In the genomic region with DNA sequence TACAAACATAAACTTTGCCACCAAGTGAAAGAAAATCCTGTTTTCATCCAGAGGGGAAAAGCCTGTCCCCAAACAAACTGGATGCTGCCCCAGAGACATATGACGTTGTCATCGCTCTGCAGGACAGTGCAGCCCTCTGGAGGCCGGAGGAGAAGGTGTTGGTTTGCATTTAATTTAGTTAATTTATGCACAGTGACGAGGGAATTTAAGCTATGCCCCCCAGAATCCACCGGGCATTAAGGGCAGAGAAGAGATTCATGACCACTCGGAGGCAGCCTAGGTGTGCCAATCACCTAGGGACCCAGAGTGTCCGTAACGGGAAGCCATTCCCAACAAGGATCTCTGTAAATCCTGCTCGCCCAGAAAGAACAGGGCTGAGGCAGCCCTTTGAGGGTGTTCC, we compare ENCODE assay signal across 2 cellular contexts.
TF ChIP-seq lines count a peak whose summit lies in the region.

No MANE protein-coding gene starts in this region.

TF ChIP-seq in IMR-90, 13 proteins besides CTCF, POLR2A, EP300 and RAD21:
- peak; percentile 69; the same call in 1 of the 2 replicates for TF ChIP-seq RFX5 (IDR thresholded peaks at IDR 0.05; ENCODE audit: low read depth, low read length)
- no peak for TF ChIP-seq CHD1 (IDR thresholded peaks at IDR 0.05; ENCODE audit: low read depth, low read length)
TF ChIP-seq in IMR-90: peak in this region for 1.

TF ChIP-seq in liver, 16 proteins besides CTCF, POLR2A, EP300 and RAD21:
- TF ChIP-seq HNF4G (IDR thresholded peaks at IDR 0.05) (no peak), FOXA2 (IDR thresholded peaks at IDR 0.05) (no peak), EGR1 (IDR thresholded peaks at IDR 0.05; ENCODE audit: low read depth in 2 of 2) (no peak), FOXA1 (IDR thresholded peaks at IDR 0.05) (no peak), HNF4A (conservative IDR thresholded peaks at IDR 0.05) (peak in 1 of 2 donors; percentile 11), NR2F2 (IDR thresholded peaks at IDR 0.05) (no peak), SP1 (IDR thresholded peaks at IDR 0.05) (no peak), YY1 (IDR thresholded peaks at IDR 0.05) (peak; percentile 70), TAF1 (conservative IDR thresholded peaks at IDR 0.05) (peak; percentile 32), JUND (IDR thresholded peaks at IDR 0.05) (no peak), GABPA (IDR thresholded peaks at IDR 0.05 in 1 of 2, conservative IDR thresholded peaks at IDR 0.05 in 1 of 2) (no peak), RXRA (IDR thresholded peaks at IDR 0.05) (peak in 1 of 2 donors; percentile 20)
- TF ChIP-seq, protein P1, sequence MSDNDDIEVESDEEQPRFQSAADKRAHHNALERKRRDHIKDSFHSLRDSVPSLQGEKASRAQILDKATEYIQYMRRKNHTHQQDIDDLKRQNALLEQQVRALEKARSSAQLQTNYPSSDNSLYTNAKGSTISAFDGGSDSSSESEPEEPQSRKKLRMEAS (IDR thresholded peaks at IDR 0.05) = no peak
- TF ChIP-seq, protein P2, sequence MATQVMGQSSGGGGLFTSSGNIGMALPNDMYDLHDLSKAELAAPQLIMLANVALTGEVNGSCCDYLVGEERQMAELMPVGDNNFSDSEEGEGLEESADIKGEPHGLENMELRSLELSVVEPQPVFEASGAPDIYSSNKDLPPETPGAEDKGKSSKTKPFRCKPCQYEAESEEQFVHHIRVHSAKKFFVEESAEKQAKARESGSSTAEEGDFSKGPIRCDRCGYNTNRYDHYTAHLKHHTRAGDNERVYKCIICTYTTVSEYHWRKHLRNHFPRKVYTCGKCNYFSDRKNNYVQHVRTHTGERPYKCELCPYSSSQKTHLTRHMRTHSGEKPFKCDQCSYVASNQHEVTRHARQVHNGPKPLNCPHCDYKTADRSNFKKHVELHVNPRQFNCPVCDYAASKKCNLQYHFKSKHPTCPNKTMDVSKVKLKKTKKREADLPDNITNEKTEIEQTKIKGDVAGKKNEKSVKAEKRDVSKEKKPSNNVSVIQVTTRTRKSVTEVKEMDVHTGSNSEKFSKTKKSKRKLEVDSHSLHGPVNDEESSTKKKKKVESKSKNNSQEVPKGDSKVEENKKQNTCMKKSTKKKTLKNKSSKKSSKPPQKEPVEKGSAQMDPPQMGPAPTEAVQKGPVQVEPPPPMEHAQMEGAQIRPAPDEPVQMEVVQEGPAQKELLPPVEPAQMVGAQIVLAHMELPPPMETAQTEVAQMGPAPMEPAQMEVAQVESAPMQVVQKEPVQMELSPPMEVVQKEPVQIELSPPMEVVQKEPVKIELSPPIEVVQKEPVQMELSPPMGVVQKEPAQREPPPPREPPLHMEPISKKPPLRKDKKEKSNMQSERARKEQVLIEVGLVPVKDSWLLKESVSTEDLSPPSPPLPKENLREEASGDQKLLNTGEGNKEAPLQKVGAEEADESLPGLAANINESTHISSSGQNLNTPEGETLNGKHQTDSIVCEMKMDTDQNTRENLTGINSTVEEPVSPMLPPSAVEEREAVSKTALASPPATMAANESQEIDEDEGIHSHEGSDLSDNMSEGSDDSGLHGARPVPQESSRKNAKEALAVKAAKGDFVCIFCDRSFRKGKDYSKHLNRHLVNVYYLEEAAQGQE (IDR thresholded peaks at IDR 0.05) = no peak
- TF ChIP-seq, protein P3, sequence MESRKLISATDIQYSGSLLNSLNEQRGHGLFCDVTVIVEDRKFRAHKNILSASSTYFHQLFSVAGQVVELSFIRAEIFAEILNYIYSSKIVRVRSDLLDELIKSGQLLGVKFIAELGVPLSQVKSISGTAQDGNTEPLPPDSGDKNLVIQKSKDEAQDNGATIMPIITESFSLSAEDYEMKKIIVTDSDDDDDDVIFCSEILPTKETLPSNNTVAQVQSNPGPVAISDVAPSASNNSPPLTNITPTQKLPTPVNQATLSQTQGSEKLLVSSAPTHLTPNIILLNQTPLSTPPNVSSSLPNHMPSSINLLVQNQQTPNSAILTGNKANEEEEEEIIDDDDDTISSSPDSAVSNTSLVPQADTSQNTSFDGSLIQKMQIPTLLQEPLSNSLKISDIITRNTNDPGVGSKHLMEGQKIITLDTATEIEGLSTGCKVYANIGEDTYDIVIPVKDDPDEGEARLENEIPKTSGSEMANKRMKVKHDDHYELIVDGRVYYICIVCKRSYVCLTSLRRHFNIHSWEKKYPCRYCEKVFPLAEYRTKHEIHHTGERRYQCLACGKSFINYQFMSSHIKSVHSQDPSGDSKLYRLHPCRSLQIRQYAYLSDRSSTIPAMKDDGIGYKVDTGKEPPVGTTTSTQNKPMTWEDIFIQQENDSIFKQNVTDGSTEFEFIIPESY (IDR thresholded peaks at IDR 0.05) = no peak
